ENCODE assay signal across 8 cellular contexts in the genomic region with DNA sequence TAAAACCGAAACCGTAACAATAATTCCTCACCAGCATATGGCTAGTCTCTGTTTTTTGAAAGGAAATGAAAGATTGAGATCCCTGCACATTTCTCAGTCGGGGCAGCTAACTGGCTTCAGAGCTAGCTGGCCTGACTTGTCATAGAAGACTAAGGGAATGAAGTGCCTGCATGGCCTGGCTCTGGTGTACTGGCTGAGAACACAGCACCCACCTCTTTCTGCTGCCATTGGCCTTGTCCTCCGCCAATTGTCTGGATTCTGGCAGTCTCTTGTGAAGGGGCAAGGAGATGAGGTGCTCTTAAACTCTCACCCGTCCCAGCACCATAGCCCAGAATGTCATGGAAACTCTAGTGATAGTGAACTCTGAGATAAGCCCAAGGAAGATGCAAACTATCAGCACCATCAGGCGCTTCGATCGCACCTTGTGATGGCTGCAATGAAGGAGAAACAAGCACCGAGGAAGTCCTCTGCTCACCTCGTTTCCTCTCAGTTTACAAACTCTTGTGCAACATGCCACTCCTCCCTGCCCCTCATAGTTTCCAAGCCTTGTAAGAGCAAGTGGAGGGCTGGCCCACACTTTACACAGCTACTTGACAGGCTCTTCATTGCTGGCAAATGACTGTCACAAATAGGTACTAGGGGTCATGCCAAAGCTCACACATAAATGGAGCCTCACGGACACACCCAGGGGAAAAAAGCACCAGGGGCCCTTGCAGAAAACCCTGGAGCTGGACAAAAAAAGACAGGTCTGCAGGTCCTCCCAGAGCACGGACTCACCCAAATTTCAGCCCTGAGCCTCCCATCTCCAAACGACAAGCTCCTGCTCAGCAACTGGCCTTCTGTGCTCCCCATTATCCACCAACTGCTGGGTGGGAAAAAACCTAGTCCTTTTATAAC. TPM values are rescaled to one million over a fixed set of nuclear protein-coding genes. Genes with fewer than 3 reads are reported as not detected.
DNase-seq lines count a peak whose midpoint lies in the region; ATAC-seq and TF ChIP-seq lines count a peak whose summit lies in the region.

No MANE protein-coding gene starts in this region.

- intact Hi-C loops in activated CD4-positive, alpha-beta memory T cell treated with anti-CD3 and anti-CD28 coated beads for 36 hours (cut with micrococcal nuclease) = loop anchor here (5.0 to 10.0 kb wide), 3 partner anchors 47 to 453 kb away; no protein-coding TSS in a partner anchor
- intact Hi-C loops in gastrocnemius medialis (cut with DNase I; ENCODE audit: low total_unique reads) = no loop called here

- H3K27ac Mint-ChIP-seq in activated CD4-positive, alpha-beta memory T cell treated with anti-CD3 and anti-CD28 coated beads for 36 hours = peak overlapping the region; percentile 21

- H2AFZ ChIP-seq in fibroblast of lung (ENCODE audit: low read length) = no peak overlapping the region

- 76 to 81% methylated on average over 3 to 9 of the region's 13 CpGs for WGBS in gastroesophageal sphincter (ENCODE audit: low coverage in 1 of 2), 2 donors

- DNase-seq in NCI-H1105 treated with DMSO at 0.1 percent for 48 hours (lab: John Stamatoyannopoulos, UW) (peak; percentile 5), NCI-H1105 (lab: John Stamatoyannopoulos, UW) (no peak), fibroblast of lung (ENCODE audit: low read depth in 2 of 2) (peak in 1 of 2 donors; percentile 12), gastrocnemius medialis (peak in 1 of 2 donors; percentile 65), NCI-H446 (lab: John Stamatoyannopoulos, UW) (no peak)
- DNase-seq in activated CD4-positive, alpha-beta memory T cell treated with anti-CD3 and anti-CD28 coated beads for 36 hours = peak; percentile 69

- in situ Hi-C loops in gastrocnemius medialis (cut with MboI; ENCODE audit: low sequenced_read_pairs in 4 of 4) = no loop called here

- TF ChIP-seq POLR2A in gastrocnemius medialis (IDR thresholded peaks at IDR 0.05) = no peak
- no peak for TF ChIP-seq POLR2A in gastroesophageal sphincter (IDR thresholded peaks at IDR 0.05)

- H3K4me2 ChIP-seq in fibroblast of lung (ENCODE audit: extremely low read depth, insufficient read depth, low read length) = peak overlapping the region; percentile 53

- no peaks in the 10 kb centered on the region for H4K20me1 ChIP-seq in fibroblast of lung (ENCODE audit: control insufficient read depth, extremely low read depth, insufficient read depth, low read length)

- peak overlapping the region; percentile 91 for H3K4me3 Mint-ChIP-seq in activated CD4-positive, alpha-beta memory T cell treated with anti-CD3 and anti-CD28 coated beads for 36 hours

- H3K27ac ChIP-seq in fibroblast of lung (ENCODE audit: insufficient read depth, low read length) (no peak overlapping the region), gastrocnemius medialis (peak overlapping the region; percentile 77 to 93 (median 81)), gastroesophageal sphincter (peak overlapping the region in 2 of 4 donors; percentile 73 to 77)

- H3K9ac ChIP-seq in fibroblast of lung (ENCODE audit: insufficient read depth, low read length) = no peak overlapping the region

- peaks cover 1% of the 10 kb centered on the region for H3K36me3 Mint-ChIP-seq in activated CD4-positive, alpha-beta memory T cell treated with anti-CD3 and anti-CD28 coated beads for 36 hours

- H3K27me3 ChIP-seq in fibroblast of lung (ENCODE audit: control insufficient read depth, insufficient read depth, low read length) (no peaks in the 10 kb centered on the region), gastrocnemius medialis (no peaks in the 10 kb centered on the region), gastroesophageal sphincter (no peaks in the 10 kb centered on the region)

- TF ChIP-seq EP300 in gastroesophageal sphincter (IDR thresholded peaks at IDR 0.05) = no peak

- POLR2A ChIA-PET in activated CD4-positive, alpha-beta memory T cell treated with anti-CD3 and anti-CD28 coated beads for 36 hours (lab: Charles Lee) = interaction anchor here (1.3 to 1.5 kb wide), 2 partner anchors 8 to 79 kb away, joined by 3 read pairs; no protein-coding TSS in a partner anchor

- peaks cover 41% of the 10 kb centered on the region for H3K4me1 Mint-ChIP-seq in activated CD4-positive, alpha-beta memory T cell treated with anti-CD3 and anti-CD28 coated beads for 36 hours (ENCODE audit: low read depth)

- TF ChIP-seq CTCF in fibroblast of lung (conservative IDR thresholded peaks at IDR 0.05 in 1 of 2, IDR thresholded peaks at IDR 0.05 in 1 of 2; ENCODE audit: low read depth in 1 of 2, low read length in 2 of 2) (no peak), gastrocnemius medialis (IDR thresholded peaks at IDR 0.05 in 4 of 5, conservative IDR thresholded peaks at IDR 0.05 in 1 of 5) (no peak), gastroesophageal sphincter (IDR thresholded peaks at IDR 0.05) (no peak)

- peaks cover 2% of the 10 kb centered on the region for H3K79me2 ChIP-seq in fibroblast of lung (ENCODE audit: control insufficient read depth, insufficient read depth, low read length)

- H3K4me3 ChIP-seq in fibroblast of lung (replicated peaks in 1 of 4; ENCODE audit: control extremely low read depth in 1 of 4, insufficient read depth in 1 of 4, low read depth in 3 of 4, low read length in 4 of 4) (peak overlapping the region in 3 of 4 experiments; percentile 64 to 67 (median 65)), gastrocnemius medialis (peak overlapping the region; percentile 71 to 95 (median 74)), gastroesophageal sphincter (peak overlapping the region in 1 of 2 donors; percentile 80)

- ATAC-seq in gastrocnemius medialis = peak; percentile 28 to 62
- no peak for ATAC-seq in gastroesophageal sphincter
- no peak for ATAC-seq in HG02973 (IDR thresholded peaks at IDR 0.05; ENCODE audit: unreplicated experiment)

- no peaks in the 10 kb centered on the region for H3K9me3 Mint-ChIP-seq in activated CD4-positive, alpha-beta memory T cell treated with anti-CD3 and anti-CD28 coated beads for 36 hours

- H3K27me3 Mint-ChIP-seq in activated CD4-positive, alpha-beta memory T cell treated with anti-CD3 and anti-CD28 coated beads for 36 hours = no peaks in the 10 kb centered on the region

- no peaks in the 10 kb centered on the region for H3K36me3 ChIP-seq in fibroblast of lung (ENCODE audit: control insufficient read depth, insufficient read depth, low read length)
- H3K36me3 ChIP-seq in gastrocnemius medialis = no peaks in the 10 kb centered on the region
- peaks cover 0 to 31% of the 10 kb centered on the region in 2 donors for H3K36me3 ChIP-seq in gastroesophageal sphincter

- CTCF ChIA-PET in activated CD4-positive, alpha-beta memory T cell treated with anti-CD3 and anti-CD28 coated beads for 36 hours (lab: Charles Lee) = interaction anchor here (1.5 to 1.9 kb wide), 4 partner anchors 43 to 97 kb away, joined by 5 to 9 read pairs (median 7); a partner anchor contains a TSS

- H3K4me1 ChIP-seq in fibroblast of lung (ENCODE audit: control insufficient read depth, extremely low read depth, insufficient read depth, low read length) (peaks cover 8% of the 10 kb centered on the region), gastrocnemius medialis (peaks cover 26 to 46% of the 10 kb centered on the region in 2 donors), gastroesophageal sphincter (peaks cover 0 to 41% (median 12%) of the 10 kb centered on the region in 3 donors)

- no peaks in the 10 kb centered on the region for H3K9me3 ChIP-seq in fibroblast of lung (ENCODE audit: control insufficient read depth, insufficient read depth, low read depth, low read length)
- H3K9me3 ChIP-seq in gastrocnemius medialis = no peaks in the 10 kb centered on the region
- no peaks in the 10 kb centered on the region for H3K9me3 ChIP-seq in gastroesophageal sphincter

RNA-seq across cellular contexts. Expression of a gene that starts 16.4 kb away (rescaled TPM):
- total RNA-seq in activated CD4-positive, alpha-beta memory T cell treated with anti-CD3 and anti-CD28 coated beads for 36 hours = 10 to 100 TPM; 24.3 to 24.4 TPM
- total RNA-seq in fibroblast of lung (42.1 and 55.0 TPM in 2 replicates), gastrocnemius medialis (10 to 100 TPM in 2 of 4 donors, 1 to 10 TPM in 2; 6.8 to 13.4 (median 10.1) TPM), gastroesophageal sphincter (10 to 100 TPM; 32.6 to 80.8 (median 37.7) TPM)
- polyA plus RNA-seq in fibroblast of lung = 18.8 and 23.6 TPM in 2 replicates
- 9.5 and 10.6 TPM in 2 replicates for polyA plus RNA-seq in fibroblast of lung (2012)
- polyA minus RNA-seq in fibroblast of lung (ENCODE audit: low replicate concordance) = 16.1 and 30.9 TPM in 2 replicates

RNA-seq across cellular contexts. Expression of a gene that starts 59.3 kb away (rescaled TPM):
- total RNA-seq in activated CD4-positive, alpha-beta memory T cell treated with anti-CD3 and anti-CD28 coated beads for 36 hours = 10 to 100 TPM; 93.5 to 94.4 TPM
- total RNA-seq in fibroblast of lung (72.3 and 97.8 TPM in 2 replicates), gastrocnemius medialis (10 to 100 TPM; 23.0 to 41.4 (median 34.8) TPM), gastroesophageal sphincter (10 to 100 TPM; 44.0 to 61.9 (median 50.9) TPM)
- polyA plus RNA-seq in fibroblast of lung = 60.3 and 62.4 TPM in 2 replicates
- polyA plus RNA-seq in fibroblast of lung (2012) = 61.1 and 76.1 TPM in 2 replicates
- polyA minus RNA-seq in fibroblast of lung (ENCODE audit: low replicate concordance) = 8.6 and 17.5 TPM in 2 replicates

Comparison
In these comparisons a context has a peak if more than half of its experiments do, and no peak if none do; other contexts are left out.
1. DNase-seq: peak in NCI-H1105 treated with DMSO at 0.1 percent for 48 hours (single experiment) and activated CD4-positive, alpha-beta memory T cell treated with anti-CD3 and anti-CD28 coated beads for 36 hours (single experiment); none in NCI-H1105 (single experiment) and NCI-H446 (0 of 2).
2. ATAC-seq: peak in gastrocnemius medialis (2 of 2); none in gastroesophageal sphincter (single experiment) and HG02973 (single experiment).